ENCODE assay signal across 8 cellular contexts in genomic region chr15:89356634-89357298, GRCh38. TPM values are rescaled to one million over a fixed set of nuclear protein-coding genes. Genes with fewer than 3 reads are reported as not detected.
DNase-seq lines count a peak whose midpoint lies in the region; ATAC-seq and TF ChIP-seq lines count a peak whose summit lies in the region.

No MANE protein-coding gene starts in this region.

- CTCF ChIA-PET in AG04449 (lab: Yijun Ruan, JAX), result interaction anchor here (1.0 to 16.4 kb wide), 25 partner anchors 9 to 233 kb away, joined by 3 to 446 read pairs (median 20); partner anchors contain the start of gene POLG

- 40% methylated on average over 13 of the region's 13 CpGs for WGBS in esophagus muscularis mucosa
- 49 to 54% methylated on average over 13 of the region's 13 CpGs for WGBS in testis, 2 donors

- H3K36me3 Mint-ChIP-seq in activated T-cell treated with anti-CD3 and anti-CD28 coated beads, Interleukin-2, amount 50 U/mL, for 24 hours (ENCODE audit: low read depth), result no peaks in the 10 kb centered on the region
- no peaks in the 10 kb centered on the region for H3K36me3 Mint-ChIP-seq in T-helper 2 cell treated with Interferon-gamma antibody and Interleukin-4, amounts not matched to agents 5 μg/mL and 100 μg/mL, for 36 hours (ENCODE audit: low read depth)

- TF ChIP-seq EP300 in esophagus muscularis mucosa (IDR thresholded peaks at IDR 0.05), result no peak

- H3K4me1 ChIP-seq in esophagus muscularis mucosa (peaks cover 7 to 27% (median 18%) of the 10 kb centered on the region in 4 donors), testis (peaks cover 6% of the 10 kb centered on the region)

- H3K36me3 ChIP-seq in esophagus muscularis mucosa (no peaks in the 10 kb centered on the region), testis (ENCODE audit: low read depth, missing control alignments) (no peaks in the 10 kb centered on the region)

- H3K27ac ChIP-seq in esophagus muscularis mucosa (replicated peaks in 1 of 4) (no peak overlapping the region), testis (no peak overlapping the region)

- peaks cover 0 to 99% (median 41%) of the 10 kb centered on the region in 4 donors for H3K27me3 ChIP-seq in esophagus muscularis mucosa
- H3K27me3 ChIP-seq in testis, result no peaks in the 10 kb centered on the region

- H3K4me3 Mint-ChIP-seq in activated T-cell treated with anti-CD3 and anti-CD28 coated beads, Interleukin-2, amount 50 U/mL, for 24 hours, result no peak overlapping the region
- no peak overlapping the region for H3K4me3 Mint-ChIP-seq in T-helper 2 cell treated with Interferon-gamma antibody and Interleukin-4, amounts not matched to agents 5 μg/mL and 100 μg/mL, for 36 hours

- intact Hi-C loops in esophagus muscularis mucosa (cut with DNase I) (no loop called here), testis (cut with DNase I; ENCODE audit: low total_unique reads) (no loop called here)

- TF ChIP-seq POLR2A in esophagus muscularis mucosa (IDR thresholded peaks at IDR 0.05; ENCODE audit: low read depth) (no peak), testis (IDR thresholded peaks at IDR 0.05) (no peak)

- H3K27me3 Mint-ChIP-seq in activated T-cell treated with anti-CD3 and anti-CD28 coated beads, Interleukin-2, amount 50 U/mL, for 24 hours, result peaks cover 82% of the 10 kb centered on the region
- peaks cover 69% of the 10 kb centered on the region for H3K27me3 Mint-ChIP-seq in T-helper 2 cell treated with Interferon-gamma antibody and Interleukin-4, amounts not matched to agents 5 μg/mL and 100 μg/mL, for 36 hours (ENCODE audit: low read depth)

- DNase-seq in AG04449 (ENCODE audit: low read depth, low spot score), result no peak
- peak; percentile 28 for DNase-seq in NOMO-1 treated with DMSO at 0.1 percent for 48 hours (lab: John Stamatoyannopoulos, UW; ENCODE audit: unreplicated experiment)
- no peak for DNase-seq in esophagus muscularis mucosa (ENCODE audit: extremely low spot score)
- no peak for DNase-seq in activated T-cell treated with anti-CD3 and anti-CD28 coated beads, Interleukin-2, amount 50 U/mL, for 24 hours
- DNase-seq in testis, result no peak
- no peak for DNase-seq in T-helper 2 cell treated with Interferon-gamma antibody and Interleukin-4, amounts not matched to agents 5 μg/mL and 100 μg/mL, for 36 hours (ENCODE audit: low spot score)

- H3K27ac Mint-ChIP-seq in activated T-cell treated with anti-CD3 and anti-CD28 coated beads, Interleukin-2, amount 50 U/mL, for 24 hours, result no peak overlapping the region
- no peak overlapping the region for H3K27ac Mint-ChIP-seq in T-helper 2 cell treated with Interferon-gamma antibody and Interleukin-4, amounts not matched to agents 5 μg/mL and 100 μg/mL, for 36 hours

- POLR2A ChIA-PET in AG04449 (lab: Yijun Ruan, JAX), result interaction anchor here (1.3 kb wide), 1 partner anchor 22 kb away, joined by 4 read pairs; the partner anchor contains the start of gene POLG

- TF ChIP-seq CTCF in AG04449 (IDR thresholded peaks at IDR 0.05; ENCODE audit: insufficient read depth, low read length, missing control alignments) (peak; percentile 49), GM12875 (IDR thresholded peaks at IDR 0.05; ENCODE audit: borderline replicate concordance, insufficient read depth, low read depth, low read length) (peak; percentile 37; the same call in 1 of the 2 replicates), esophagus muscularis mucosa (IDR thresholded peaks at IDR 0.05) (peak in 2 of 3 experiments; percentile 12 to 23), testis (IDR thresholded peaks at IDR 0.05) (peak in 1 of 3 experiments; percentile 34)

- H3K4me3 ChIP-seq in AG04449 (ENCODE audit: low read depth, low read length) (no peak overlapping the region), GM12875 (ENCODE audit: low read depth, low read length) (no peak overlapping the region), esophagus muscularis mucosa (no peak overlapping the region), testis (no peak overlapping the region)

- no peaks in the 10 kb centered on the region for H3K9me3 Mint-ChIP-seq in activated T-cell treated with anti-CD3 and anti-CD28 coated beads, Interleukin-2, amount 50 U/mL, for 24 hours
- no peaks in the 10 kb centered on the region for H3K9me3 Mint-ChIP-seq in T-helper 2 cell treated with Interferon-gamma antibody and Interleukin-4, amounts not matched to agents 5 μg/mL and 100 μg/mL, for 36 hours

- H3K4me1 Mint-ChIP-seq in activated T-cell treated with anti-CD3 and anti-CD28 coated beads, Interleukin-2, amount 50 U/mL, for 24 hours (ENCODE audit: low read depth), result peaks cover 16% of the 10 kb centered on the region
- peaks cover 1% of the 10 kb centered on the region for H3K4me1 Mint-ChIP-seq in T-helper 2 cell treated with Interferon-gamma antibody and Interleukin-4, amounts not matched to agents 5 μg/mL and 100 μg/mL, for 36 hours (ENCODE audit: low read depth)

- ATAC-seq in HG03520 (IDR thresholded peaks at IDR 0.05; ENCODE audit: unreplicated experiment), result no peak

- H3K9me3 ChIP-seq in esophagus muscularis mucosa (no peaks in the 10 kb centered on the region), testis (no peaks in the 10 kb centered on the region)

RNA-seq across cellular contexts. Expression of gene POLG, which starts 22.1 kb away (rescaled TPM):
- total RNA-seq in esophagus muscularis mucosa, result 10 to 100 TPM; 51.0 to 86.0 (median 66.7) TPM
- 10 to 100 TPM; 65.2 to 73.3 TPM for total RNA-seq in testis
- 31.6 TPM for polyA plus RNA-seq in testis (ENCODE audit: insufficient read depth, low read depth, low replicate concordance)
